In the genomic region with DNA sequence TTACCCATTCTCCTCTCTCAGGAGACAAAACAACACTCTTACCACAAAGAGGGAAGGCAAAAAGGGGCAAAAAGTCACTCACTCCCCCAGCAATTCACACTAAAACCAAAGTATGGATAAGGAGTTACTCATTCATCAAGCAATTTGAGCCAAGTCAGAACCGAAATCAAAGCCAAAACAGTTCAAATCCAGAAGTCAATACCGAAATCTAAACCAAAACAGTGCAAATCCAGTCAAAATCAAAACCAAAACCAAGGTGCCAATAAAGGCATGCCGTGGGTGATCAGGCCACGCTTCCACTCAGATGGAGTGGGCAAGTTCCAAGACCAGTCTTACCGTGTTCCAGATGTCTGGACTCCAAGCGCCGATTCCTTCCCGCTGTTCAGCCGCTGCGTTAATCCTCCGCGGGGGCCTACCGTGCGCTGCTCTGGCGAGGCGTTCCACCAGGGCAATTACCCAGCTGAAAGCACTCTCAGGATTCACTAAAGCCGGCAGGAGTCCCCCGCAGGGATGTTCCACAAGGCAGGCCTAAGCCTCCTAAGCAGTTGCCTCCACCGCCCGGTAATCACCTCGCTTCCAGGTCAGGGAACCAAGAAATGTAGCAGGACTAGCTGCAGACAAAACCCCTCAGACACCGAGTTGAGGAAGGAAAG, we compare ENCODE assay signal across 7 cellular contexts. TPM values are rescaled to one million over a fixed set of nuclear protein-coding genes. Genes with fewer than 3 reads are reported as not detected.
DNase-seq lines count a peak whose midpoint lies in the region; ATAC-seq and TF ChIP-seq lines count a peak whose summit lies in the region.
"Not testable (repeated sequence)": the region's sequence is repeated elsewhere in the genome, so short reads cannot be mapped to it uniquely, and the experiment has no call there.

No MANE protein-coding gene starts in this region.

- H3K36me3 Mint-ChIP-seq in CD8-positive, alpha-beta T cell: peaks cover 15% of the 10 kb centered on the region
- not testable (repeated sequence) for H3K36me3 Mint-ChIP-seq in WTC11, neural progenitor cell
- peaks cover 64% of the 10 kb centered on the region for H3K36me3 Mint-ChIP-seq in activated T-cell treated with anti-CD3 and anti-CD28 coated beads, Interleukin-2, amount 50 U/mL, for 24 hours (ENCODE audit: low read depth)
- H3K36me3 Mint-ChIP-seq in central memory CD8-positive, alpha-beta T cell (ENCODE audit: insufficient read depth): peaks cover 23% of the 10 kb centered on the region

- ATAC-seq in CD8-positive, alpha-beta T cell; WTC11; central memory CD8-positive, alpha-beta T cell (replicated peaks; ENCODE audit: extremely low read depth, poor library complexity, severe bottlenecking): not testable (repeated sequence)

- peaks cover 11% of the 10 kb centered on the region for H3K4me1 Mint-ChIP-seq in CD8-positive, alpha-beta T cell (ENCODE audit: low read depth)
- peaks cover 12% of the 10 kb centered on the region for H3K4me1 Mint-ChIP-seq in WTC11
- H3K4me1 Mint-ChIP-seq in activated T-cell treated with anti-CD3 and anti-CD28 coated beads, Interleukin-2, amount 50 U/mL, for 24 hours (ENCODE audit: low read depth): peaks cover 19% of the 10 kb centered on the region
- peaks cover 15% of the 10 kb centered on the region for H3K4me1 Mint-ChIP-seq in central memory CD8-positive, alpha-beta T cell
- H3K4me1 Mint-ChIP-seq in neural progenitor cell: peaks cover 20% of the 10 kb centered on the region

- not testable (repeated sequence) for H3K79me2 ChIP-seq in OCI-LY1 (ENCODE audit: insufficient read depth, low read length); neural progenitor cell (ENCODE audit: low read depth)

- not testable (repeated sequence) for H3K9ac ChIP-seq in OCI-LY1 (ENCODE audit: low read length); neural progenitor cell

- not testable (repeated sequence) for H3K4me3 ChIP-seq in CD8-positive, alpha-beta T cell (ENCODE audit: low read depth, low read length); OCI-LY1 (ENCODE audit: low read depth, low read length, poor library complexity, severe bottlenecking); neural progenitor cell

- H3K4me1 ChIP-seq in CD8-positive, alpha-beta T cell (ENCODE audit: insufficient read depth, low read length); neural progenitor cell: not testable (repeated sequence)
- peaks cover 23% of the 10 kb centered on the region for H3K4me1 ChIP-seq in OCI-LY1 (ENCODE audit: insufficient read depth, low read length, severe bottlenecking)

- intact Hi-C loops in CD8-positive, alpha-beta T cell (cut with DNase I, micrococcal nuclease): not testable (repeated sequence)

- H3K27ac Mint-ChIP-seq in CD8-positive, alpha-beta T cell: peak overlapping the region; percentile 42
- peak overlapping the region; percentile 39; the same call in 1 of the 2 replicates for H3K27ac Mint-ChIP-seq in WTC11
- peak overlapping the region; percentile 54 for H3K27ac Mint-ChIP-seq in activated T-cell treated with anti-CD3 and anti-CD28 coated beads, Interleukin-2, amount 50 U/mL, for 24 hours
- peak overlapping the region; percentile 84 for H3K27ac Mint-ChIP-seq in central memory CD8-positive, alpha-beta T cell (ENCODE audit: low read depth)
- not testable (repeated sequence) for H3K27ac Mint-ChIP-seq in neural progenitor cell

- not testable (repeated sequence) for H3F3A ChIP-seq in OCI-LY1 (ENCODE audit: insufficient read depth, low read length); neural progenitor cell (ENCODE audit: low read depth)

- POLR2A ChIA-PET in CD8-positive, alpha-beta T cell (lab: Charles Lee); WTC11 (lab: Charles Lee): not testable (repeated sequence)

- not testable (repeated sequence) for DNase-seq in CD8-positive, alpha-beta T cell; WTC11 (ENCODE audit: low spot score); activated T-cell treated with anti-CD3 and anti-CD28 coated beads, Interleukin-2, amount 50 U/mL, for 24 hours; central memory CD8-positive, alpha-beta T cell (ENCODE audit: low spot score in 2 of 2)
- DNase-seq in HuH-7 (ENCODE audit: low spot score) (peak; percentile 42), neural progenitor cell (ENCODE audit: low spot score) (peak; percentile 21)

- H3K27me3 Mint-ChIP-seq in CD8-positive, alpha-beta T cell (ENCODE audit: low read depth); WTC11 (ENCODE audit: low read depth); activated T-cell treated with anti-CD3 and anti-CD28 coated beads, Interleukin-2, amount 50 U/mL, for 24 hours; central memory CD8-positive, alpha-beta T cell; neural progenitor cell (ENCODE audit: insufficient read depth, low read depth): not testable (repeated sequence)

- H3K4me2 ChIP-seq in OCI-LY1 (ENCODE audit: low read length): peak overlapping the region; percentile 57; the same call in 1 of the 2 replicates
- H3K4me2 ChIP-seq in neural progenitor cell: not testable (repeated sequence)

- not testable (repeated sequence) for H3K4me3 Mint-ChIP-seq in CD8-positive, alpha-beta T cell; WTC11; activated T-cell treated with anti-CD3 and anti-CD28 coated beads, Interleukin-2, amount 50 U/mL, for 24 hours; central memory CD8-positive, alpha-beta T cell; neural progenitor cell

- not testable (repeated sequence) for H3K27ac ChIP-seq in CD8-positive, alpha-beta T cell (ENCODE audit: low read depth, low read length); neural progenitor cell
- H3K27ac ChIP-seq in OCI-LY1 (ENCODE audit: low read depth, low read length, poor library complexity, severe bottlenecking): peak overlapping the region; percentile 67

- H4K20me1 ChIP-seq in OCI-LY1 (ENCODE audit: insufficient read depth, low read length); neural progenitor cell (ENCODE audit: low read depth): not testable (repeated sequence)

- H3K27me3 ChIP-seq in CD8-positive, alpha-beta T cell (ENCODE audit: insufficient read depth, low read length); OCI-LY1 (ENCODE audit: insufficient read depth, low read length); neural progenitor cell: not testable (repeated sequence)

- not testable (repeated sequence) for TF ChIP-seq CTCF in CD8-positive, alpha-beta T cell (IDR thresholded peaks at IDR 0.05); OCI-LY1 (IDR thresholded peaks at IDR 0.05; ENCODE audit: low read length); WTC11 (IDR thresholded peaks at IDR 0.05); neural progenitor cell (IDR thresholded peaks at IDR 0.05)

- H2AFZ ChIP-seq in OCI-LY1 (ENCODE audit: low read length); neural progenitor cell (replicated peaks): not testable (repeated sequence)

- CTCF ChIA-PET in CD8-positive, alpha-beta T cell (lab: Charles Lee): interaction anchor here (0.9 kb wide), 1 partner anchor 304 kb away, joined by 4 read pairs; no protein-coding TSS in a partner anchor
- CTCF ChIA-PET in WTC11 (lab: Charles Lee): interaction anchor here (0.9 to 2.1 kb wide), 3 partner anchors 17 to 25 kb away, joined by 3 to 8 read pairs (median 5); no protein-coding TSS in a partner anchor

- H3K9me3 ChIP-seq in CD8-positive, alpha-beta T cell (ENCODE audit: low read length); OCI-LY1 (ENCODE audit: low read length); neural progenitor cell (ENCODE audit: low read depth): not testable (repeated sequence)

- not testable (repeated sequence) for H3K9me3 Mint-ChIP-seq in CD8-positive, alpha-beta T cell; WTC11; activated T-cell treated with anti-CD3 and anti-CD28 coated beads, Interleukin-2, amount 50 U/mL, for 24 hours; central memory CD8-positive, alpha-beta T cell; neural progenitor cell

- not testable (repeated sequence) for H3K36me3 ChIP-seq in CD8-positive, alpha-beta T cell (ENCODE audit: insufficient read depth, low read length); neural progenitor cell
- H3K36me3 ChIP-seq in OCI-LY1 (ENCODE audit: insufficient read depth, low read length): peaks cover 58% of the 10 kb centered on the region

- not testable (repeated sequence) for H3K9me2 ChIP-seq in OCI-LY1 (ENCODE audit: low read depth, low read length)

RNA-seq across cellular contexts. Expression of gene GSDME, which starts 37.6 kb away (rescaled TPM):
- not detected for total RNA-seq in CD8-positive, alpha-beta T cell
- total RNA-seq in WTC11 (2021): 4.8 to 5.8 TPM (median 5.2 TPM) in 3 replicates
- total RNA-seq in neural progenitor cell (ENCODE audit: low replicate concordance): 12.8 and 15.5 TPM in 2 replicates
